Comparison of ENCODE assay signal across 8 cellular contexts in the genomic region with DNA sequence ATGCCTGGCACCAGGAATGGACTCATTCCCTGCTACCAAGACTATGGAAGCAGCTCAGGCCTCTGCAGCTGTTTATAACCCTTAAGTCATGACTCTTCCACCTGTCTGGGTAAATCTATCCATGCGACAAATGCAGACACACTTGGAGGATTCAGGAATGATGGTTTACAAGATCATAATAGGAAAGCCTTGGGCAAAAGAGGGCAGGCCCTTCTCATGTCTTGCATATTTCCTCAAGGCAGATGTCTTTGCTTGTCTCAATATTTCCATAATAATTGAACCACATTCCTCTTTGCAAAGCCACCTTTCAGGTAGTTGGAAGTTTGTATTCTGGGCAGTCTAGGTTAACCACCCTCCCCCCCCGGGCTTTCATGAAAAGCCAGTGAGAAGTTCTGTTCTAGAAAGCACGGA. TPM values are rescaled to one million over a fixed set of nuclear protein-coding genes. Genes with fewer than 3 reads are reported as not detected.
DNase-seq lines count a peak whose midpoint lies in the region; ATAC-seq and TF ChIP-seq lines count a peak whose summit lies in the region.

No MANE protein-coding gene starts in this region.

- no peak overlapping the region for H2BK15ac ChIP-seq in H9 (ENCODE audit: low read depth, low read length)

- H2AFZ ChIP-seq in H9 (ENCODE audit: low read length) = no peak overlapping the region

- no peak overlapping the region for H3T11ph ChIP-seq in H9 (ENCODE audit: low read length)

- H3K9me3 Mint-ChIP-seq in H9 (peaks cover 0 to 8% of the 10 kb centered on the region in 2 experiments; a peak in 2 of 5 replicates), memory B cell (no peaks in the 10 kb centered on the region)
- no peaks in the 10 kb centered on the region for H3K9me3 Mint-ChIP-seq in activated T-cell treated with anti-CD3 and anti-CD28 coated beads, Interleukin-2, amount 50 U/mL, for 4 hours

- H3K36me3 Mint-ChIP-seq in H9 (ENCODE audit: insufficient read depth in 1 of 3, low read depth in 3 of 3) = peaks cover 11 to 27% (median 13%) of the 10 kb centered on the region in 3 experiments
- no peaks in the 10 kb centered on the region for H3K36me3 Mint-ChIP-seq in activated T-cell treated with anti-CD3 and anti-CD28 coated beads, Interleukin-2, amount 50 U/mL, for 4 hours (ENCODE audit: insufficient read depth)
- no peaks in the 10 kb centered on the region for H3K36me3 Mint-ChIP-seq in memory B cell

- ATAC-seq in activated T-cell treated with anti-CD3 and anti-CD28 coated beads, Interleukin-2, amount 50 U/mL, for 4 hours = no peak
- ATAC-seq in memory B cell (ENCODE audit: low read depth) (no peak), GM21515 (IDR thresholded peaks at IDR 0.05; ENCODE audit: unreplicated experiment) (no peak)

- peak overlapping the region; percentile 15 to 89 (median 46); a peak in 4 of 7 replicates for H3K27ac Mint-ChIP-seq in H9
- H3K27ac Mint-ChIP-seq in memory B cell = peak overlapping the region; percentile 77

- WGBS in H9 (ENCODE audit: extremely low coverage, insufficient read length, low lambda C conversion rate) = no CpG with 5 or more reads among the region's 3 CpGs

- H3K27ac ChIP-seq in 22Rv1 (peak overlapping the region; percentile 80), H9 (ENCODE audit: insufficient read length, low read depth, low read length) (peak overlapping the region; percentile 20)

- H3K4me2 ChIP-seq in H9 (ENCODE audit: insufficient read depth, insufficient read length, low read length) = peak overlapping the region; percentile 57

- no peaks in the 10 kb centered on the region for H3K9me3 ChIP-seq in H9 (ENCODE audit: control insufficient read depth, low read depth, low read length)

- H3K79me1 ChIP-seq in H9 (ENCODE audit: insufficient read depth, low read depth, low read length, poor library complexity, severe bottlenecking) = no peaks in the 10 kb centered on the region

- no peak overlapping the region for H3K4ac ChIP-seq in H9 (ENCODE audit: low read depth, low read length)

- H4K5ac ChIP-seq in H9 (ENCODE audit: insufficient read length, low read depth, low read length) = no peak overlapping the region

- H3K4me3 Mint-ChIP-seq in H9 (peak overlapping the region; percentile 90 to 94), memory B cell (peak overlapping the region; percentile 29)
- H3K4me3 Mint-ChIP-seq in activated T-cell treated with anti-CD3 and anti-CD28 coated beads, Interleukin-2, amount 50 U/mL, for 4 hours = peak overlapping the region; percentile 24

- H4K20me1 ChIP-seq in H9 (ENCODE audit: control insufficient read depth, insufficient read depth, insufficient read length) = no peaks in the 10 kb centered on the region

- TF ChIP-seq CTCF in 22Rv1 (IDR thresholded peaks at IDR 0.05) (no peak), H9 (conservative IDR thresholded peaks at IDR 0.05) (no peak)

- no peak overlapping the region for H2BK20ac ChIP-seq in H9 (ENCODE audit: low read depth, low read length, poor library complexity, severe bottlenecking)

- no peaks in the 10 kb centered on the region for H3K27me3 ChIP-seq in H9 (ENCODE audit: insufficient read depth, low read length)

- H2AK5ac ChIP-seq in H9 (ENCODE audit: insufficient read length, low read length) = no peak overlapping the region

- H3K9ac ChIP-seq in H9 (ENCODE audit: extremely low read depth, insufficient read length, low read length) = no peak overlapping the region

- peaks cover 8% of the 10 kb centered on the region for H3K23me2 ChIP-seq in H9 (ENCODE audit: insufficient read length, low read depth, low read length, poor library complexity, severe bottlenecking)

- no peak overlapping the region for H4K8ac ChIP-seq in H9 (replicated peaks; ENCODE audit: insufficient read length, low read depth, low read length)

- no peak overlapping the region for H2BK12ac ChIP-seq in H9 (ENCODE audit: insufficient read length, low read depth, low read length)

- H3K23ac ChIP-seq in H9 (ENCODE audit: insufficient read length, low read depth, low read length) = no peak overlapping the region

- H3K4me1 Mint-ChIP-seq in H9 (peaks cover 24 to 39% of the 10 kb centered on the region in 2 experiments), memory B cell (peaks cover 20% of the 10 kb centered on the region)
- peaks cover 25% of the 10 kb centered on the region for H3K4me1 Mint-ChIP-seq in activated T-cell treated with anti-CD3 and anti-CD28 coated beads, Interleukin-2, amount 50 U/mL, for 4 hours (ENCODE audit: low read depth)

- H3K56ac ChIP-seq in H9 (ENCODE audit: insufficient read length, low read depth, low read length) = no peak overlapping the region

- H2BK120ac ChIP-seq in H9 (ENCODE audit: low read depth, low read length, poor library complexity, severe bottlenecking) = no peak overlapping the region

- H2BK5ac ChIP-seq in H9 (ENCODE audit: insufficient read length, low read length) = no peak overlapping the region

- H3K4me1 ChIP-seq in H9 (ENCODE audit: insufficient read depth, low read length) = no peaks in the 10 kb centered on the region

- peaks cover 2% of the 10 kb centered on the region; the same call in 1 of the 2 replicates for H3K27me3 Mint-ChIP-seq in H9 (ENCODE audit: low read depth)
- H3K27me3 Mint-ChIP-seq in activated T-cell treated with anti-CD3 and anti-CD28 coated beads, Interleukin-2, amount 50 U/mL, for 4 hours (ENCODE audit: low read depth) = no peaks in the 10 kb centered on the region
- H3K27me3 Mint-ChIP-seq in memory B cell = no peaks in the 10 kb centered on the region

- DNase-seq in H9 (peak; percentile 46), memory B cell (ENCODE audit: low spot score in 2 of 2) (no peak), cerebellar nuclear complex (lab: John Stamatoyannopoulos, UW) (no peak), NOMO-1 (lab: John Stamatoyannopoulos, UW; ENCODE audit: unreplicated experiment in 2 of 2) (no peak), SKM-1 (lab: John Stamatoyannopoulos, UW; ENCODE audit: unreplicated experiment) (no peak)
- DNase-seq in activated T-cell treated with anti-CD3 and anti-CD28 coated beads, Interleukin-2, amount 50 U/mL, for 4 hours = no peak

- H4K91ac ChIP-seq in H9 (ENCODE audit: insufficient read length, low read depth, low read length) = no peak overlapping the region

- no peak overlapping the region for H3K14ac ChIP-seq in H9 (ENCODE audit: insufficient read depth, low read length)

- H3K79me2 ChIP-seq in H9 (ENCODE audit: insufficient read depth, low read length) = peaks cover 31% of the 10 kb centered on the region

- H3K18ac ChIP-seq in H9 (ENCODE audit: insufficient read length, low read depth, low read length) = no peak overlapping the region

RNA-seq across cellular contexts. Expression of a gene that starts 0.9 kb away (rescaled TPM):
- total RNA-seq in H9 (2021) = 265 and 275 TPM in 2 replicates
- 100 to 1,000 TPM; 161 to 182 (median 167) TPM for total RNA-seq in activated T-cell treated with anti-CD3 and anti-CD28 coated beads, Interleukin-2, amount 50 U/mL, for 4 hours

RNA-seq across cellular contexts. Expression of a gene that starts 23.7 kb away (rescaled TPM):
- 76.2 and 77.7 TPM in 2 replicates for total RNA-seq in H9 (2021)
- 100 to 1,000 TPM in 1 of 3 donors, 10 to 100 TPM in 2; 91.0 to 103 (median 91.4) TPM for total RNA-seq in activated T-cell treated with anti-CD3 and anti-CD28 coated beads, Interleukin-2, amount 50 U/mL, for 4 hours

RNA-seq across cellular contexts. Expression of a gene that starts 27.6 kb away (rescaled TPM):
- 813 and 824 TPM in 2 replicates for total RNA-seq in H9 (2021)
- total RNA-seq in activated T-cell treated with anti-CD3 and anti-CD28 coated beads, Interleukin-2, amount 50 U/mL, for 4 hours = 100 to 1,000 TPM; 594 to 609 (median 599) TPM

RNA-seq across cellular contexts. Expression of a gene that starts 45.4 kb away (rescaled TPM):
- total RNA-seq in H9 (2021) = 22.4 and 22.8 TPM in 2 replicates
- total RNA-seq in activated T-cell treated with anti-CD3 and anti-CD28 coated beads, Interleukin-2, amount 50 U/mL, for 4 hours = 10 to 100 TPM; 13.2 to 14.4 (median 13.7) TPM

RNA-seq across cellular contexts. Expression of a gene that starts 50.3 kb away (rescaled TPM):
- total RNA-seq in H9 (2021) = 136 and 145 TPM in 2 replicates
- 100 to 1,000 TPM; 115 to 137 (median 125) TPM for total RNA-seq in activated T-cell treated with anti-CD3 and anti-CD28 coated beads, Interleukin-2, amount 50 U/mL, for 4 hours

Comparison
In these comparisons a context has a peak if more than half of its experiments do, and no peak if none do; other contexts are left out.
1. H3K4me3 Mint-ChIP-seq: peak in every context shown above with its lines; median percentile 92 in H9; 29 in memory B cell; 24 in activated T-cell treated with anti-CD3 and anti-CD28 coated beads, Interleukin-2, amount 50 U/mL, for 4 hours.